Comparison of ENCODE assay signal across 11 cellular contexts in genomic region chrX:94831364-94831763, GRCh38.
DNase-seq lines count a peak whose midpoint lies in the region; ATAC-seq and TF ChIP-seq lines count a peak whose summit lies in the region.
"Had no signal": no experiment of that assay in that cellular context is flagged by ENCODE, and none has a peak within 500 bp of the region (broad histone marks: within the 10 kb centered on the region; RNA-seq: fewer than 3 reads in every experiment).

No MANE protein-coding gene starts in this region.

- H3K27me3 Mint-ChIP-seq in HFFc6 (ENCODE audit: insufficient read depth) = no peaks in the 10 kb centered on the region; the same call in 1 of the 2 replicates

- in situ Hi-C loops in SK-MEL-5 (cut with HindIII; ENCODE audit: low pct_unique_long_range_greater_than_20kb, low sequenced_read_pairs) (no loop called here), G401 (cut with HindIII; ENCODE audit: low sequenced_read_pairs) (no loop called here)

- H3K27ac ChIP-seq in liver (ENCODE audit: low read depth in 1 of 2, low read length in 2 of 2) = no peak overlapping the region
- H3K27ac ChIP-seq: SJCRH30, skin epidermis had no signal

- peak; percentile 60 for TF ChIP-seq CTCF in HFFc6 (IDR thresholded peaks at IDR 0.05)
- TF ChIP-seq CTCF in liver (IDR thresholded peaks at IDR 0.05; ENCODE audit: low read depth, low read length, missing input control) = peak; percentile 20

- no peaks in the 10 kb centered on the region for H3K9me3 ChIP-seq in liver (ENCODE audit: control insufficient read depth in 4 of 4, low read length in 3 of 4)
- H3K9me3 ChIP-seq: SJCRH30 had no signal

- H3K9ac ChIP-seq in liver (ENCODE audit: low read depth in 1 of 2, low read length in 2 of 2) = no peak overlapping the region

- H3K36me3 Mint-ChIP-seq in HFFc6 (ENCODE audit: low read depth) = no peaks in the 10 kb centered on the region

- no peak overlapping the region for H3K4me3 Mint-ChIP-seq in HFFc6

- DNase-seq in DMS153 treated with DMSO at 0.1 percent for 48 hours (lab: John Stamatoyannopoulos, UW; ENCODE audit: unreplicated experiment) (peak; percentile 31), HFFc6 (no peak), SK-MEL-5 (ENCODE audit: low read depth, low spot score) (peak; percentile 45), NCI-H128 (lab: John Stamatoyannopoulos, UW; ENCODE audit: unreplicated experiment) (no peak), G401 (ENCODE audit: low spot score) (no peak)
- DNase-seq in activated CD4-positive, alpha-beta T cell treated with anti-CD3 and anti-CD28 coated beads for 4 hours = no peak
- DNase-seq: activated naive CD4-positive, alpha-beta T cell had no signal

- no peak overlapping the region for H3K4me3 ChIP-seq in liver (ENCODE audit: low read depth in 1 of 3, low read length in 3 of 3)
- H3K4me3 ChIP-seq: SJCRH30, skin epidermis had no signal

- no peak overlapping the region for H3K27ac Mint-ChIP-seq in HFFc6

- ATAC-seq in HG02759 (IDR thresholded peaks at IDR 0.05; ENCODE audit: unreplicated experiment) = no peak

- H3K4me1 ChIP-seq in liver (ENCODE audit: control insufficient read depth in 4 of 4, insufficient read depth in 4 of 4, low read length in 3 of 4) = no peaks in the 10 kb centered on the region
- H3K4me1 ChIP-seq: SJCRH30 had no signal

- peak; percentile 37 to 69 for TF ChIP-seq RAD21 in liver (IDR thresholded peaks at IDR 0.05)

- no peaks in the 10 kb centered on the region for H3K9me3 Mint-ChIP-seq in HFFc6

- no peaks in the 10 kb centered on the region for H3K4me1 Mint-ChIP-seq in HFFc6 (ENCODE audit: low read depth)

- no peaks in the 10 kb centered on the region for H3K36me3 ChIP-seq in liver (ENCODE audit: control insufficient read depth in 4 of 4, insufficient read depth in 3 of 4, low read depth in 1 of 4, low read length in 3 of 4)
- H3K36me3 ChIP-seq: SJCRH30 had no signal

- no peaks in the 10 kb centered on the region for H3K27me3 ChIP-seq in liver (ENCODE audit: control insufficient read depth in 4 of 4, insufficient read depth in 4 of 4, low read length in 3 of 4)
- H3K27me3 ChIP-seq: SJCRH30 had no signal

TF ChIP-seq in liver, 16 proteins besides CTCF, POLR2A, EP300 and RAD21:
- no peak for TF ChIP-seq TAF1 (conservative IDR thresholded peaks at IDR 0.05)
- TF ChIP-seq FOXA1 (IDR thresholded peaks at IDR 0.05) = no peak
- TF ChIP-seq GABPA (IDR thresholded peaks at IDR 0.05 in 1 of 2, conservative IDR thresholded peaks at IDR 0.05 in 1 of 2) = no peak
- TF ChIP-seq FOXA2 (IDR thresholded peaks at IDR 0.05) = no peak
- TF ChIP-seq HNF4G (IDR thresholded peaks at IDR 0.05) = no peak

Comparison
In these comparisons a context has a peak if more than half of its experiments do, and no peak if none do; other contexts are left out.
1. DNase-seq: peak in DMS153 treated with DMSO at 0.1 percent for 48 hours (single experiment) and SK-MEL-5 (single experiment); none in HFFc6 (single experiment), NCI-H128 (single experiment), activated CD4-positive, alpha-beta T cell treated with anti-CD3 and anti-CD28 coated beads for 4 hours (0 of 2) and G401 (single experiment).